In the genomic region with DNA sequence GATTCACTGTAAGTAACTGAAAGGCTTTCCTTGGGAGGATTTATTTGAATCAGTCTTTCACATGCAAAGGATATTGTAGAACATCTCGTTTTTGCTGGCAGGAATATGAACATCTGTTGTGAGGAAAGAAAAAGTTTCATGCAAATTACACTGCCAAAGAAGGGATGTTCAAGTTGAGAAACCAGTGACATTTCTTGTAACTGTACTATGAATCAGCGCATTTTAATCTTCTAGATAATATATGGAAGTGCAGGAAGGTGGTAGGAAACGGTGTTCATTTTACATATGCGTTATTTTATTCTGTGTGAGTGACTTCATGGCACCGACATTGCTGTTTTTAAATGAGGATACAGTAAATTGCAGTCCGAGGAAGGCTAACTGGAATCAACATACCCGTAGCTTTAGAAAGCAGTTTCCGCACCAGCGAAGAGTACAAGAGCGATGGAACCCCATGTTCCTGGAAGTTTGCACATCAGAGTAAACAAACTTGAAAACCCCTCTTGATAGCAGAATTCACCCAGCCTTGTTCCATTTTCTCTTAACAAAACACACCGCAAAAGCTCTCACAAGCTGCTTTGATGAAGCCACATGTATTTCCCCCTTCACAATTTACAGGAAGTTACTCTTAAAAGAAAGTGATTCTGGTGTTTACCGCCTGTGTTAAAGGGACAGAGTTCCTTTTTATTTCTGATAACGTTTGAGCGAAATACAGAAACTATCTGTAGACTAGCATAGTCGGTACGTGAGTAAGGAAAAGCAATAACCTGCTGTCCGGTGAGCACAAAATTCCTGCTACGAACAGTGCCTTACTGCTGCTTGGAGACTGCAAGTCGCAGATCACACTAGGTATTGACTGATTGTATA, we compare ENCODE assay signal across 8 cellular contexts. TPM values are rescaled to one million over a fixed set of nuclear protein-coding genes. Genes with fewer than 3 reads are reported as not detected.
A peak's percentile ranks its signal among the peaks of the same experiment; 100 is the strongest.
DNase-seq lines count a peak whose midpoint lies in the region; ATAC-seq and TF ChIP-seq lines count a peak whose summit lies in the region.

No MANE protein-coding gene starts in this region.

- DNase-seq in AG20443 (ENCODE audit: low spot score): peak; percentile 38
- peak; percentile 37 for DNase-seq in T follicular helper cell (ENCODE audit: low read depth)
- peak; percentile 57 to 69 for DNase-seq in cardiac fibroblast (ENCODE audit: low read depth in 2 of 2)
- no peak for DNase-seq in lower lobe of right lung
- peak; percentile 57 to 60 for DNase-seq in thyroid gland
- DNase-seq in NCI-H82 treated with DMSO at 0.1 percent for 48 hours (lab: John Stamatoyannopoulos, UW; ENCODE audit: unreplicated experiment): no peak

- H3K9me3 ChIP-seq in lower lobe of right lung: no peaks in the 10 kb centered on the region
- no peaks in the 10 kb centered on the region for H3K9me3 ChIP-seq in thyroid gland

- WGBS in thyroid gland, 2 donors: 7 to 9% methylated on average over 19 of the region's 19 CpGs

- H3K4me1 ChIP-seq in lower lobe of right lung (peaks cover 37% of the 10 kb centered on the region), thyroid gland (peaks cover 10 to 36% of the 10 kb centered on the region in 2 donors)

- intact Hi-C loops in lower lobe of right lung (cut with DNase I) (no loop called here), thyroid gland (cut with DNase I) (no loop called here)

- peak in 1 of 2 donors; percentile 15 for TF ChIP-seq POLR2A in thyroid gland (IDR thresholded peaks at IDR 0.05)

- peak overlapping the region; percentile 85 for H3K27ac ChIP-seq in lower lobe of right lung
- H3K27ac ChIP-seq in thyroid gland: peak overlapping the region; percentile 72 to 89 (median 88)

- H3K36me3 ChIP-seq in lower lobe of right lung: peaks cover 4% of the 10 kb centered on the region
- H3K36me3 ChIP-seq in thyroid gland: no peaks in the 10 kb centered on the region

- TF ChIP-seq CTCF in cardiac fibroblast (IDR thresholded peaks at IDR 0.05; ENCODE audit: low read depth, low read length) (no peak), lower lobe of right lung (IDR thresholded peaks at IDR 0.05) (no peak), thyroid gland (IDR thresholded peaks at IDR 0.05) (no peak)

- ATAC-seq in GM19043 (IDR thresholded peaks at IDR 0.05; ENCODE audit: low read depth, unreplicated experiment): peak; percentile 52
- ATAC-seq in HG03196 (IDR thresholded peaks at IDR 0.05; ENCODE audit: unreplicated experiment): peak; percentile 53
- ATAC-seq in lower lobe of right lung: peak; percentile 74 to 77

- H3K4me3 ChIP-seq in cardiac fibroblast (replicated peaks in 1 of 2; ENCODE audit: low read depth in 2 of 2, low read length in 2 of 2) (peak overlapping the region; percentile 37 to 44), lower lobe of right lung (peak overlapping the region; percentile 50), thyroid gland (replicated peaks in 1 of 3) (peak overlapping the region; percentile 3 to 38 (median 34))

- peaks cover 23% of the 10 kb centered on the region for H3K27me3 ChIP-seq in lower lobe of right lung (ENCODE audit: low read depth)
- H3K27me3 ChIP-seq in thyroid gland: no peaks in the 10 kb centered on the region

RNA-seq across cellular contexts. Expression of gene PRDM1, which starts 11.5 kb away (rescaled TPM):
- total RNA-seq in lower lobe of right lung: 13.9 TPM
- 1 to 10 TPM; 5.6 to 7.6 (median 7.0) TPM for total RNA-seq in thyroid gland

Comparison
In these comparisons a context has a peak if more than half of its experiments do, and no peak if none do; other contexts are left out.
1. DNase-seq: peak in AG20443 (single experiment), T follicular helper cell (single experiment), cardiac fibroblast (2 of 2) and thyroid gland (2 of 2); none in lower lobe of right lung (single experiment) and NCI-H82 treated with DMSO at 0.1 percent for 48 hours (single experiment).
2. Peak in every context shown above with its lines, with median percentiles within 50 percentile points of each other: ATAC-seq and H3K4me3 ChIP-seq.